In the genomic region with DNA sequence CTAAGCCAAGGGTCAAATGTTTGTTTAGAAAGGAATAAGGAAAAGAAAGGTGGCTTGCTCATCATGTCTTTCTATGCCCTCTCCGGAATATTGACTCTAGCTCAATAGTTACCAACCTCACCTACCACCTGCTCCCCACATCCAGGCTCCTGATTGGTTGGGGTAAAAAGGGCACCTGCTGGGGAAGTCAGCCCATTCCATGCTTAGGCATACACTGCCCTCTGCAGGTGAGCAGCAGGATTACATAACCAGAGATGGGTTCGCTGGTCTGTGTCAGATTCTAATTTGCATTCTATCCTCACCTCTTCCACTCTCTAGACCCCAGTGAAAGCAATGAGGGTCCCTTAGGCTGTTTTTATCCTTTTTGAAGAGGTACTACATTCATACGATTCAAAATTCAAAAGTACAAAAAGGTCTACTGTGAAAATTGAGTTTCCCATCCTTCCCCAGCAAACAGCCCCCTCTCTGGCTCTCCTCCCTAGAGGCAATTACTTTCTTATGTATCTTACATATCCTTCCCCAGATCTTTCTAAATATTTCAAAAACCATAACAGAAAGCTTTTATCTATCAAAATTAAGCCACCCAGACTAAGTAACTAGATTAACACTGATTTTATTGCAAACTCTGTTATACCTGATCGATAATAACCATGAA, we compare ENCODE assay signal across 9 cellular contexts.
A peak's percentile ranks its signal among the peaks of the same experiment; 100 is the strongest.
DNase-seq lines count a peak whose midpoint lies in the region; ATAC-seq, FAIRE-seq and TF ChIP-seq lines count a peak whose summit lies in the region.
"Had no signal": no experiment of that assay in that cellular context is flagged by ENCODE, and none has a peak within 500 bp of the region (broad histone marks: within the 10 kb centered on the region; RNA-seq: fewer than 3 reads in every experiment).

No MANE protein-coding gene starts in this region.

- no peak overlapping the region for H3K9ac ChIP-seq in astrocyte (ENCODE audit: low read length)

- H3K79me2 ChIP-seq in astrocyte (ENCODE audit: insufficient read depth, low read length): no peaks in the 10 kb centered on the region
- no peaks in the 10 kb centered on the region for H3K79me2 ChIP-seq in hepatocyte

- no peak overlapping the region for H3K27ac Mint-ChIP-seq in astrocyte (ENCODE audit: unreplicated experiment)

- H3K36me3 Mint-ChIP-seq in astrocyte (ENCODE audit: low read depth, unreplicated experiment): no peaks in the 10 kb centered on the region

- H3K4me2 ChIP-seq in astrocyte (ENCODE audit: low read length) (no peak overlapping the region), hepatocyte (no peak overlapping the region)

- peak; percentile 91 for DNase-seq in NCI-H1105 treated with DMSO at 0.1 percent for 48 hours (lab: John Stamatoyannopoulos, UW)
- DNase-seq in T-helper 1 cell: peak in 4 of 5 donors; percentile 23 to 46 (median 35)
- no peak for DNase-seq in astrocyte (ENCODE audit: low read depth)
- DNase-seq in hepatocyte (ENCODE audit: low spot score): peak; percentile 75
- DNase-seq in stimulated activated CD4-positive, alpha-beta T cell treated with anti-CD3 and anti-CD28 coated beads, Interleukin-12 subunit alpha, Interleukin-12 subunit beta, amount 100 ng/mL, for 24 hours (ENCODE audit: low read depth in 2 of 2): peak; percentile 33 to 36

- H3K4me1 Mint-ChIP-seq in astrocyte (ENCODE audit: low read depth, unreplicated experiment): no peaks in the 10 kb centered on the region

- H4K20me1 ChIP-seq in astrocyte (ENCODE audit: insufficient read depth, low read length) (no peaks in the 10 kb centered on the region), hepatocyte (ENCODE audit: insufficient read depth, poor library complexity, severe bottlenecking) (no peaks in the 10 kb centered on the region)

- 30% methylated on average over 4 of the region's 4 CpGs for WGBS in hepatocyte (ENCODE audit: low lambda C conversion rate, missing lambda C conversion rate)

- peak; percentile 96 for TF ChIP-seq CTCF in GM12873 (IDR thresholded peaks at IDR 0.05; ENCODE audit: insufficient read depth, low read depth, low read length, missing control alignments)
- peak; percentile 90 for TF ChIP-seq CTCF in astrocyte (IDR thresholded peaks at IDR 0.05; ENCODE audit: insufficient read depth, low read depth, low read length)
- peak; percentile 81 for TF ChIP-seq CTCF in hepatocyte (IDR thresholded peaks at IDR 0.05; ENCODE audit: poor library complexity)

- no peaks in the 10 kb centered on the region for H3K9me2 ChIP-seq in hepatocyte (replicated peaks; ENCODE audit: insufficient read depth)

- H3K36me3 ChIP-seq in astrocyte (ENCODE audit: insufficient read depth, low read length) (no peaks in the 10 kb centered on the region), hepatocyte (replicated peaks; ENCODE audit: insufficient read depth, low read depth) (no peaks in the 10 kb centered on the region)

- no peak overlapping the region for H3K4me3 Mint-ChIP-seq in astrocyte (ENCODE audit: unreplicated experiment)

- H3K9me3 ChIP-seq in astrocyte (ENCODE audit: insufficient read depth, low read depth, low read length) (no peaks in the 10 kb centered on the region), hepatocyte (ENCODE audit: low read depth) (no peaks in the 10 kb centered on the region)

- H3K4me3 ChIP-seq in astrocyte (ENCODE audit: insufficient read depth, low read depth, low read length): no peak overlapping the region
- H3K4me3 ChIP-seq in hepatocyte: no peak overlapping the region

- peak; percentile 60 for FAIRE-seq in astrocyte (lab: Jason Lieb, UNC)
- FAIRE-seq: colon had no signal

- peaks cover 60% of the 10 kb centered on the region for H3K27me3 Mint-ChIP-seq in astrocyte (ENCODE audit: low read depth, unreplicated experiment)

- H3K27ac ChIP-seq in astrocyte (ENCODE audit: low read depth, low read length) (no peak overlapping the region), hepatocyte (no peak overlapping the region)

- H3K4me1 ChIP-seq in astrocyte (ENCODE audit: insufficient read depth, low read length) (no peaks in the 10 kb centered on the region), hepatocyte (ENCODE audit: insufficient read depth) (no peaks in the 10 kb centered on the region)

- ATAC-seq in HG03108 (IDR thresholded peaks at IDR 0.05; ENCODE audit: unreplicated experiment) (no peak), GM18520 (IDR thresholded peaks at IDR 0.05; ENCODE audit: unreplicated experiment) (no peak)

- H3K9me3 Mint-ChIP-seq in astrocyte (ENCODE audit: unreplicated experiment): no peaks in the 10 kb centered on the region

- H2AFZ ChIP-seq in astrocyte (ENCODE audit: low read depth, low read length) (no peak overlapping the region), hepatocyte (no peak overlapping the region)

- H3K27me3 ChIP-seq in astrocyte (ENCODE audit: insufficient read depth, low read length) (peaks cover 11% of the 10 kb centered on the region), hepatocyte (peaks cover 16% of the 10 kb centered on the region)
